ENCODE assay signal across 29 cellular contexts in genomic region chr20:63142933-63143332, GRCh38.
"Had no signal": no experiment of that assay in that cellular context is flagged by ENCODE, and none has a peak within 500 bp of the region (broad histone marks: within the 10 kb centered on the region; RNA-seq: fewer than 3 reads in every experiment).

No MANE protein-coding gene starts in this region.

- H3K4me3 ChIP-seq: body of pancreas, coronary artery, dorsolateral prefrontal cortex had no signal

- H3K27me3 ChIP-seq: body of pancreas had no signal

- H3K4me3 Mint-ChIP-seq: activated CD4-positive, alpha-beta memory T cell treated with anti-CD3 and anti-CD28 coated beads for 36 hours; activated CD4-positive, alpha-beta T cell treated with anti-CD3 and anti-CD28 coated beads for 36 hours; activated CD4-positive, alpha-beta T cell treated with anti-CD3 and anti-CD28 coated beads, Interleukin-2, amount 10 ng/mL, durations not matched to agents 24 days and 14 days; activated CD8-positive, alpha-beta memory T cell treated with anti-CD3 and anti-CD28 coated beads, Interleukin-2, amount 10 ng/mL, durations not matched to agents 7 days and 5 days; activated CD8-positive, alpha-beta T cell treated with anti-CD3 and anti-CD28 coated beads, Interleukin-2, amount 10 ng/mL, durations not matched to agents 7 days and 5 days; activated naive CD4-positive, alpha-beta T cell treated with anti-CD3 and anti-CD28 coated beads, Interleukin-2, amount 10 ng/mL, durations not matched to agents 7 days and 5 days; activated naive CD8-positive, alpha-beta T cell treated with anti-CD3 and anti-CD28 coated beads, Interleukin-2, amount 10 ng/mL, durations not matched to agents 7 days and 5 days; activated T-cell treated with anti-CD3 and anti-CD28 coated beads, Interleukin-2, amount 50 U/mL, for 24 hours; activated T-cell treated with anti-CD3 and anti-CD28 coated beads, Interleukin-2, amount 50 U/mL, for 72 hours; dendritic cell treated with granulocyte-macrophage colony-stimulating factor and Interleukin-4, amounts not matched to agents 40 ng/mL and 50 ng/mL, for 4 days; endodermal cell had no signal

- H3K27ac Mint-ChIP-seq: activated CD4-positive, alpha-beta memory T cell treated with anti-CD3 and anti-CD28 coated beads for 36 hours; activated CD4-positive, alpha-beta T cell treated with anti-CD3 and anti-CD28 coated beads for 36 hours; activated CD4-positive, alpha-beta T cell treated with anti-CD3 and anti-CD28 coated beads, Interleukin-2, amount 10 ng/mL, durations not matched to agents 24 days and 14 days; activated CD8-positive, alpha-beta memory T cell treated with anti-CD3 and anti-CD28 coated beads, Interleukin-2, amount 10 ng/mL, durations not matched to agents 7 days and 5 days; activated CD8-positive, alpha-beta T cell treated with anti-CD3 and anti-CD28 coated beads, Interleukin-2, amount 10 ng/mL, durations not matched to agents 7 days and 5 days; activated naive CD4-positive, alpha-beta T cell treated with anti-CD3 and anti-CD28 coated beads, Interleukin-2, amount 10 ng/mL, durations not matched to agents 7 days and 5 days; activated naive CD4-positive, alpha-beta T cell treated with anti-CD3 and anti-CD28 coated beads, Interleukin-2, amount 50 U/mL, for 72 hours; activated naive CD8-positive, alpha-beta T cell treated with anti-CD3 and anti-CD28 coated beads, Interleukin-2, amount 10 ng/mL, durations not matched to agents 7 days and 5 days; activated T-cell treated with anti-CD3 and anti-CD28 coated beads, Interleukin-2, amount 50 U/mL, for 24 hours; activated T-cell treated with anti-CD3 and anti-CD28 coated beads, Interleukin-2, amount 50 U/mL, for 72 hours; dendritic cell treated with granulocyte-macrophage colony-stimulating factor and Interleukin-4, amounts not matched to agents 40 ng/mL and 50 ng/mL, for 4 days; endodermal cell had no signal

- DNase-seq: activated CD4-positive, alpha-beta memory T cell treated with anti-CD3 and anti-CD28 coated beads for 36 hours; activated CD4-positive, alpha-beta T cell treated with anti-CD3 and anti-CD28 coated beads for 36 hours; activated CD4-positive, alpha-beta T cell treated with anti-CD3 and anti-CD28 coated beads, Interleukin-2, amount 10 ng/mL, durations not matched to agents 24 days and 14 days; activated CD4-positive, CD25-positive, alpha-beta regulatory T cell; activated CD4-positive, CD25-positive, alpha-beta regulatory T cell treated with anti-CD3 and anti-CD28 coated beads, Interleukin-2, amount 50 U/mL, for 72 hours; activated CD8-positive, alpha-beta memory T cell treated with anti-CD3 and anti-CD28 coated beads, Interleukin-2, amount 10 ng/mL, durations not matched to agents 7 days and 5 days; activated CD8-positive, alpha-beta memory T cell treated with anti-CD3 and anti-CD28 coated beads, Interleukin-2, amount 50 U/mL, for 48 hours; activated CD8-positive, alpha-beta T cell treated with anti-CD3 and anti-CD28 coated beads, Interleukin-2, amount 10 ng/mL, durations not matched to agents 7 days and 5 days; activated gamma-delta T cell; activated naive CD4-positive, alpha-beta T cell; activated naive CD4-positive, alpha-beta T cell treated with anti-CD3 and anti-CD28 coated beads, Interleukin-2, amount 10 ng/mL, durations not matched to agents 7 days and 5 days; activated naive CD8-positive, alpha-beta T cell treated with anti-CD3 and anti-CD28 coated beads, Interleukin-2, amount 10 ng/mL, durations not matched to agents 7 days and 5 days; activated T-cell treated with anti-CD3 and anti-CD28 coated beads for 4 hours; activated T-cell treated with anti-CD3 and anti-CD28 coated beads, Interleukin-2, amount 50 U/mL, for 24 hours; activated T-cell treated with anti-CD3 and anti-CD28 coated beads, Interleukin-2, amount 50 U/mL, for 72 hours; anterior cingulate cortex; body of pancreas; central memory CD4-positive, alpha-beta T cell; cerebellar nuclear complex; dorsolateral prefrontal cortex; effector memory CD4-positive, alpha-beta T cell; endodermal cell; foreskin fibroblast; head of caudate nucleus; T-helper 2 cell had no signal

- H3K27me3 Mint-ChIP-seq: activated naive CD4-positive, alpha-beta T cell treated with anti-CD3 and anti-CD28 coated beads, Interleukin-2, amount 10 ng/mL, durations not matched to agents 7 days and 5 days had no signal

- ATAC-seq: activated CD4-positive, alpha-beta T cell treated with anti-CD3 and anti-CD28 coated beads for 36 hours; activated CD8-positive, alpha-beta memory T cell treated with anti-CD3 and anti-CD28 coated beads, Interleukin-2, amount 10 ng/mL, durations not matched to agents 7 days and 5 days; activated CD8-positive, alpha-beta T cell treated with anti-CD3 and anti-CD28 coated beads, Interleukin-2, amount 10 ng/mL, durations not matched to agents 7 days and 5 days; activated naive CD4-positive, alpha-beta T cell treated with anti-CD3 and anti-CD28 coated beads, Interleukin-2, amount 50 U/mL, for 72 hours; activated T-cell treated with anti-CD3 and anti-CD28 coated beads, Interleukin-2, amount 50 U/mL, for 72 hours; body of pancreas; esophagus mucosa had no signal

- H3K27ac ChIP-seq: body of pancreas, coronary artery, dorsolateral prefrontal cortex had no signal

- H3K4me1 Mint-ChIP-seq: activated CD4-positive, alpha-beta T cell treated with anti-CD3 and anti-CD28 coated beads for 36 hours; activated CD4-positive, alpha-beta T cell treated with anti-CD3 and anti-CD28 coated beads, Interleukin-2, amount 10 ng/mL, durations not matched to agents 24 days and 14 days; activated CD8-positive, alpha-beta memory T cell treated with anti-CD3 and anti-CD28 coated beads, Interleukin-2, amount 10 ng/mL, durations not matched to agents 7 days and 5 days; activated naive CD4-positive, alpha-beta T cell treated with anti-CD3 and anti-CD28 coated beads, Interleukin-2, amount 10 ng/mL, durations not matched to agents 7 days and 5 days; activated naive CD8-positive, alpha-beta T cell treated with anti-CD3 and anti-CD28 coated beads, Interleukin-2, amount 10 ng/mL, durations not matched to agents 7 days and 5 days; endodermal cell had no signal

- H3K9me3 ChIP-seq: body of pancreas had no signal

- H3K4me1 ChIP-seq: body of pancreas had no signal

- H3K36me3 Mint-ChIP-seq: activated CD8-positive, alpha-beta memory T cell treated with anti-CD3 and anti-CD28 coated beads, Interleukin-2, amount 10 ng/mL, durations not matched to agents 7 days and 5 days; activated naive CD4-positive, alpha-beta T cell treated with anti-CD3 and anti-CD28 coated beads, Interleukin-2, amount 10 ng/mL, durations not matched to agents 7 days and 5 days; activated naive CD8-positive, alpha-beta T cell treated with anti-CD3 and anti-CD28 coated beads, Interleukin-2, amount 10 ng/mL, durations not matched to agents 7 days and 5 days had no signal
